Comparison of ENCODE assay signal across 33 cellular contexts in the genomic region with DNA sequence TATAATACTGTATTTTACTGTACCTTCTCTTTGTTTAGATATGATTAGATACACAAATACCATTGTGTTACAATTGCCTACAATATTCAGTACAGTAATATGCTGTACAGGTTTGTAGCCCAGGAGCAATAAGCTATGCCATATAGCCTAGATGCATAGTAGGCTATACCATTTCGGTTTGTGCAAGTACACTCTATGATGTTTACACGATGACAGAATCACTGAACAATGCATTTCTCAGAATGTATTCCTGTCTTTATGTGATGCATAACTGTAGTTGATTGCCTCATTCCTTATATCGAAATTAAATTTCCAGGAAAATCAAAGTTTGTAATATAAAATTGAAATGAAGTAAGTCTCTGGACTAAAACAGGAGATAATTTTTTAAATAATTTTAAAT. TPM values are rescaled to one million over a fixed set of nuclear protein-coding genes. Genes with fewer than 3 reads are reported as not detected.
"Had no signal": no experiment of that assay in that cellular context is flagged by ENCODE, and none has a peak within 500 bp of the region (broad histone marks: within the 10 kb centered on the region; RNA-seq: fewer than 3 reads in every experiment).

No MANE protein-coding gene starts in this region.

- H3K36me3 ChIP-seq: ascending aorta had no signal

- H3K9me3 ChIP-seq: ascending aorta had no signal

- H3K4me1 ChIP-seq: ascending aorta had no signal

- H3K27me3 ChIP-seq: ascending aorta had no signal

- DNase-seq: activated B cell treated with CpG ODN at 0.5 μM for 24 hours; activated CD4-positive, alpha-beta memory T cell treated with anti-CD3 and anti-CD28 coated beads for 36 hours; activated CD4-positive, alpha-beta T cell treated with anti-CD3 and anti-CD28 coated beads for 4 hours; activated CD4-positive, alpha-beta T cell treated with anti-CD3 and anti-CD28 coated beads, Interleukin-2, amount 50 U/mL, for 1 hour; activated CD4-positive, CD25-positive, alpha-beta regulatory T cell treated with anti-CD3 and anti-CD28 coated beads, Interleukin-2, amount 50 U/mL, for 72 hours; activated CD8-positive, alpha-beta memory T cell treated with anti-CD3 and anti-CD28 coated beads, Interleukin-2, amount 50 U/mL, for 48 hours; activated effector memory CD4-positive, alpha-beta T cell treated with anti-CD3 and anti-CD28 coated beads, Interleukin-2, amount 50 U/mL, for 16 hours; activated naive CD4-positive, alpha-beta T cell; activated naive CD4-positive, alpha-beta T cell treated with anti-CD3 and anti-CD28 coated beads, Interleukin-2, amount 50 U/mL, for 16 hours; activated naive CD8-positive, alpha-beta T cell treated with anti-CD3 and anti-CD28 coated beads for 36 hours; activated T-cell treated with anti-CD3 and anti-CD28 coated beads, Interleukin-2, amount 50 U/mL, for 72 hours; amygdala; MM.1S; MV-4-11; NCI-H1092; NCI-H1436 treated with DMSO at 0.1 percent for 48 hours; NCI-H1694 treated with DMSO at 0.1 percent for 48 hours; NCI-H2029; NCI-H345; NCI-H524 treated with DMSO at 0.1 percent for 48 hours; Right ventricle myocardium superior; SW 1271; T-helper 1 cell; T-helper 2 cell; T-helper 9 cell had no signal

- H3K27ac ChIP-seq: ascending aorta, RWPE1, VCaP had no signal

- H3K4me3 ChIP-seq: ascending aorta had no signal

- ATAC-seq: activated T-cell treated with anti-CD3 and anti-CD28 coated beads, Interleukin-2, amount 50 U/mL, for 72 hours; activated T-helper 17 cell treated with anti-CD3 and anti-CD28 coated beads, Interleukin-2, amount 50 U/mL, for 72 hours had no signal

RNA-seq across cellular contexts. Expression of a gene that starts 15.4 kb away (rescaled TPM):
- total RNA-seq: activated B cell treated with CpG ODN at 0.5 μM for 24 hours; activated CD4-positive, alpha-beta memory T cell treated with anti-CD3 and anti-CD28 coated beads for 36 hours; activated naive CD8-positive, alpha-beta T cell treated with anti-CD3 and anti-CD28 coated beads for 36 hours; activated T-cell treated with anti-CD3 and anti-CD28 coated beads, Interleukin-2, amount 50 U/mL, for 72 hours; activated T-helper 17 cell treated with anti-CD3 and anti-CD28 coated beads, Interleukin-2, amount 50 U/mL, for 72 hours; ascending aorta; cardiac septum; LHCN-M2; NCI-H460; Right ventricle myocardium superior had no signal
- polyA plus RNA-seq: adipose tissue had no signal

RNA-seq across cellular contexts. Expression of a gene that starts 49.3 kb away (rescaled TPM):
- total RNA-seq: activated B cell treated with CpG ODN at 0.5 μM for 24 hours; activated CD4-positive, alpha-beta memory T cell treated with anti-CD3 and anti-CD28 coated beads for 36 hours; activated naive CD8-positive, alpha-beta T cell treated with anti-CD3 and anti-CD28 coated beads for 36 hours; activated T-cell treated with anti-CD3 and anti-CD28 coated beads, Interleukin-2, amount 50 U/mL, for 72 hours; activated T-helper 17 cell treated with anti-CD3 and anti-CD28 coated beads, Interleukin-2, amount 50 U/mL, for 72 hours; ascending aorta; cardiac septum; LHCN-M2; NCI-H460; Right ventricle myocardium superior had no signal
- polyA plus RNA-seq: adipose tissue had no signal
